1 cellular context compared by ENCODE assay signal in genomic region chr15:88649286-88649733, GRCh38.
TF ChIP-seq lines count a peak whose summit lies in the region.

No MANE protein-coding gene starts in this region.

TF ChIP-seq in GM12878, 131 proteins besides CTCF, POLR2A, EP300 and RAD21 (continued from another document):
- no peak for TF ChIP-seq IRF4 (IDR thresholded peaks at IDR 0.05; ENCODE audit: low read depth, low read length)
- peak; percentile 90 to 92 for TF ChIP-seq BHLHE40 (IDR thresholded peaks at IDR 0.05; ENCODE audit: borderline replicate concordance in 1 of 2, low read depth in 2 of 2, low read length in 1 of 2)
- TF ChIP-seq ZBTB4 (CRISPR knock-in tag; IDR thresholded peaks at IDR 0.05) = no peak
- peak in 1 of 2 experiments; percentile 63; a peak in 1 of 3 replicates for TF ChIP-seq EGR1 (IDR thresholded peaks at IDR 0.05; ENCODE audit: borderline replicate concordance in 1 of 2, low read depth in 2 of 2, low read length in 2 of 2)
- TF ChIP-seq IKZF1 (conservative IDR thresholded peaks at IDR 0.05) = peak; percentile 71
- TF ChIP-seq CUX1 (IDR thresholded peaks at IDR 0.05; ENCODE audit: insufficient replicate concordance, low read depth, low read length) = no peak
- 0 out of 2 replicates have a peak, but pooled peaks have one; percentile 13 for TF ChIP-seq PAX5 (IDR thresholded peaks at IDR 0.05; ENCODE audit: borderline replicate concordance, low read depth, low read length)
- TF ChIP-seq MXI1 (IDR thresholded peaks at IDR 0.05; ENCODE audit: low read depth, low read length) = peak; percentile 47; the same call in 1 of the 2 replicates
- TF ChIP-seq RELB (IDR thresholded peaks at IDR 0.05; ENCODE audit: low read depth) = 0 out of 2 replicates have a peak, but pooled peaks have one; percentile 39
- TF ChIP-seq NRF1 (conservative IDR thresholded peaks at IDR 0.05; ENCODE audit: low read depth, low read length) = no peak
- peak; percentile 75 for TF ChIP-seq ZNF687 (IDR thresholded peaks at IDR 0.05)
- TF ChIP-seq STAT3 (IDR thresholded peaks at IDR 0.05; ENCODE audit: low read depth, low read length) = no peak
- TF ChIP-seq DPF2 (IDR thresholded peaks at IDR 0.05) = 0 out of 2 replicates have a peak, but pooled peaks have one; percentile 21
